ENCODE assay signal across 22 cellular contexts in the genomic region with DNA sequence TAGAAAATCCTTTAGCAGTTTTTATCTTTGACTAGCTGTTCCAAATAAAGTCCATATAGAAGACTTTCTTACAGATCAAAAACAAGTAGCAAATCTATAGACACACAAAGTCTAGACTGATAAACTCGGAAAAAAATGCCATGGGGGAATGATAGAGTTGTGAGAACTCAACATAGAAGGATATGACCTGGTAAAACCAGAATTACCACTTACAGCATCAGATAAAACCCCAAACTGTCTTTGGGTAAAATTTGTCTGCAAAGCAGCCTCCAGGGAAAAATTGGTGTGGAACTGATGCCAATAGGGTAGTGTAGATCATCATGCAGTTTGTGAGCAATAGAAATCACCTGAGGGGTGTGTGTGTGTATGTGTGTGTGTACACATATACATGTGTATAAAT.
A peak's percentile ranks its signal among the peaks of the same experiment; 100 is the strongest.
DNase-seq lines count a peak whose midpoint lies in the region; FAIRE-seq and TF ChIP-seq lines count a peak whose summit lies in the region.
"Had no signal": no experiment of that assay in that cellular context is flagged by ENCODE, and none has a peak within 500 bp of the region (broad histone marks: within the 10 kb centered on the region; RNA-seq: fewer than 3 reads in every experiment).

No MANE protein-coding gene starts in this region.

- no peak overlapping the region for H2AFZ ChIP-seq in OCI-LY1 (ENCODE audit: low read length)
- H2AFZ ChIP-seq: GM23338 had no signal

- no peaks in the 10 kb centered on the region for H3K27me3 Mint-ChIP-seq in mesothelial cell of epicardium (ENCODE audit: low read depth)
- H3K27me3 Mint-ChIP-seq: B cell; CD4-positive, CD25-positive, alpha-beta regulatory T cell had no signal

- H3K4me1 ChIP-seq in OCI-LY1 (ENCODE audit: insufficient read depth, low read length, severe bottlenecking), result peaks cover 91% of the 10 kb centered on the region
- H3K4me1 ChIP-seq: BLaER1, Caco-2 had no signal

- H3K4me2 ChIP-seq in OCI-LY1 (ENCODE audit: low read length), result no peak overlapping the region
- H3K4me2 ChIP-seq: BLaER1, GM23338 had no signal

- H3K9me2 ChIP-seq in OCI-LY1 (ENCODE audit: low read depth, low read length), result no peaks in the 10 kb centered on the region

- peak; percentile 17 for DNase-seq in DMS53 (lab: John Stamatoyannopoulos, UW)
- no peak for DNase-seq in DMS53 treated with DMSO at 0.1 percent for 48 hours (lab: John Stamatoyannopoulos, UW; ENCODE audit: unreplicated experiment)
- no peak for DNase-seq in mesothelial cell of epicardium (ENCODE audit: low spot score in 2 of 2, unreplicated experiment in 2 of 2)
- DNase-seq in urothelium cell line (ENCODE audit: low spot score), result no peak
- no peak for DNase-seq in DMS153 treated with DMSO at 0.1 percent for 48 hours (lab: John Stamatoyannopoulos, UW; ENCODE audit: unreplicated experiment)
- DNase-seq: CD4-positive, CD25-positive, alpha-beta regulatory T cell; CD8-positive, alpha-beta T cell; DMS 273 treated with DMSO at 0.1 percent for 48 hours; DMS79; EL; GF-D8; H9 had no signal

- no peaks in the 10 kb centered on the region for H3K9me3 ChIP-seq in OCI-LY1 (ENCODE audit: low read length)
- H3K9me3 ChIP-seq: BLaER1, Caco-2 had no signal

- peak overlapping the region; percentile 62 for H3K27ac ChIP-seq in OCI-LY1 (ENCODE audit: low read depth, low read length, poor library complexity, severe bottlenecking)
- H3K27ac ChIP-seq: 22Rv1, BLaER1, C4-2B had no signal

- no peak overlapping the region for H3K4me3 Mint-ChIP-seq in mesothelial cell of epicardium
- H3K4me3 Mint-ChIP-seq: B cell; CD4-positive, CD25-positive, alpha-beta regulatory T cell; CD8-positive, alpha-beta T cell; GM23338; H9 had no signal

- TF ChIP-seq CTCF in OCI-LY1 (IDR thresholded peaks at IDR 0.05; ENCODE audit: low read length) (no peak), mesothelial cell of epicardium (IDR thresholded peaks at IDR 0.05; ENCODE audit: unreplicated experiment) (no peak)

- no peaks in the 10 kb centered on the region for H4K20me1 ChIP-seq in OCI-LY1 (ENCODE audit: insufficient read depth, low read length)
- H4K20me1 ChIP-seq: BLaER1 had no signal

- no peaks in the 10 kb centered on the region for H3K36me3 ChIP-seq in OCI-LY1 (ENCODE audit: insufficient read depth, low read length)
- H3K36me3 ChIP-seq: BLaER1 had no signal

- no peak for FAIRE-seq in urothelium cell line (lab: Jason Lieb, UNC)
- FAIRE-seq: A204.1, GM12891, GM18507 had no signal

- no peak overlapping the region for H3K4me3 ChIP-seq in OCI-LY1 (ENCODE audit: low read depth, low read length, poor library complexity, severe bottlenecking)
- H3K4me3 ChIP-seq: BLaER1, GM23338 had no signal

- peaks cover 4% of the 10 kb centered on the region for H3K9me3 Mint-ChIP-seq in mesothelial cell of epicardium
- H3K9me3 Mint-ChIP-seq: GM23338, H9 had no signal

- H3F3A ChIP-seq in OCI-LY1 (ENCODE audit: insufficient read depth, low read length), result no peaks in the 10 kb centered on the region

- peaks cover 34% of the 10 kb centered on the region for H3K4me1 Mint-ChIP-seq in mesothelial cell of epicardium
- H3K4me1 Mint-ChIP-seq: B cell; CD4-positive, CD25-positive, alpha-beta regulatory T cell; GM23338; H9 had no signal

- H3K27ac Mint-ChIP-seq in mesothelial cell of epicardium, result peak overlapping the region; percentile 45
- H3K27ac Mint-ChIP-seq: B cell; CD4-positive, CD25-positive, alpha-beta regulatory T cell; CD8-positive, alpha-beta T cell; GM23338 had no signal

- no peaks in the 10 kb centered on the region for H3K27me3 ChIP-seq in OCI-LY1 (ENCODE audit: insufficient read depth, low read length)
- H3K27me3 ChIP-seq: BLaER1 had no signal

- H3K9ac ChIP-seq in OCI-LY1 (ENCODE audit: low read length), result no peak overlapping the region
- H3K9ac ChIP-seq: BLaER1 had no signal

- H3K79me2 ChIP-seq in OCI-LY1 (ENCODE audit: insufficient read depth, low read length), result no peaks in the 10 kb centered on the region

- no peaks in the 10 kb centered on the region for H3K36me3 Mint-ChIP-seq in mesothelial cell of epicardium
- H3K36me3 Mint-ChIP-seq: CD4-positive, CD25-positive, alpha-beta regulatory T cell; CD8-positive, alpha-beta T cell had no signal
